ENCODE assay signal across 8 cellular contexts in the genomic region with DNA sequence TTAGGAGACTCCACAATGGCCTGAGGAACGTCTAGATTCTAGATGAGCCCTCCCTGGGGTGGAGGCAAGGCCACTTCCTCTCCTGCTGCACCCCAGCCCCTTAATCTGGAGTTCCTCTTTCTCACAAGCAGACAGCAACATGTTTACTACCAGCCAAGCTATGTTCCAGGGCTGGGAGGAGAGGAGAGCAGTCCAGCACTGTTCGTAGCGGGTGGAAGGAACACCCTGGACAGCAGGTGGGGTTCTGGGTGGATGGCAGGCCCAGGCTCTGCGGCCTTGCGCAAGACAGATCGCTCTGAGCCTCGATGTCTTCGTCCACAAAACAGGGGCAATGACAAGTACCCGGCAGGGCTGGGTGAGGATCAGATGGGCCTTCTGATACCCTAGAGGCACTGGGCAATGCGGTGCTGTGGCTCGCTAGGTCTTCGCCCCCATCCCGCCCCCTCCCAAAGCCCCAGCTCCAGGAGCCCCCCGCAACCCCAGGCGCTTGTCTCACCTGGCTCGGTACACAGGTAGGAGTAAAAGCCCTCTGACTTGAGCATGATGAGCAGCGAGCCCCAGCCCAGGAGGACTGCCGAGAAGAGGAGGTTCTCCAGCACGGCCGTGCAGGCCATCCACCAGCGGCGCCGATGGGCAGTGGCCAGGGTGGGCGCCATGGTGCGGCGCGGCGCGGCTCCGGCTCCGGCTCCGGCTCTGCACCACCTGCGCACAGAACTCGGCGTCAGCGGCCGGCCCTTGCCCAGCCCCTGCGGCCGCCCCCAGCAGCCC. TPM values are rescaled to one million over a fixed set of nuclear protein-coding genes. Genes with fewer than 3 reads are reported as not detected.
DNase-seq lines count a peak whose midpoint lies in the region; ATAC-seq and TF ChIP-seq lines count a peak whose summit lies in the region.

No MANE protein-coding gene starts in this region.

- WGBS in IMR-90 (ENCODE audit: extremely low coverage in 2 of 2, insufficient read length in 1 of 2), 2 experiments = 11% methylated on average over 14 of the region's 39 CpGs; no CpG with 5 or more reads in 1 of the 2 experiments
- WGBS in adipose tissue, 3 donors = 15 to 49% (median 15%) methylated on average over 23 to 39 of the region's 39 CpGs

- H4K5ac ChIP-seq in IMR-90 (ENCODE audit: low read depth, low read length) = no peak overlapping the region

- no peak overlapping the region for H3K14ac ChIP-seq in IMR-90 (replicated peaks; ENCODE audit: low read depth, low read length)

- TF ChIP-seq CTCF in CD8-positive, alpha-beta T cell (IDR thresholded peaks at IDR 0.05) = no peak
- no peak for TF ChIP-seq CTCF in IMR-90 (conservative IDR thresholded peaks at IDR 0.05; ENCODE audit: low read depth, low read length)

- TF ChIP-seq RAD21 in IMR-90 (IDR thresholded peaks at IDR 0.05; ENCODE audit: low read length) = no peak

- BruUV-seq in IMR-90 (replicated peaks; lab: Mats Ljungman, UMichigan) = no TSS peak

- H2AK5ac ChIP-seq in IMR-90 (ENCODE audit: low read depth, low read length) = no peak overlapping the region

- H3K9me3 Mint-ChIP-seq in CD8-positive, alpha-beta T cell = no peaks in the 10 kb centered on the region
- no peaks in the 10 kb centered on the region for H3K9me3 Mint-ChIP-seq in stimulated activated naive CD8-positive, alpha-beta T cell treated with anti-CD3 and anti-CD28 coated beads, Interleukin-15, amount 100 ng/mL, for 72 hours

- H3K79me1 ChIP-seq in IMR-90 (ENCODE audit: low read depth in 1 of 2, low read length in 2 of 2) = no peaks in the 10 kb centered on the region

- H3K36me3 Mint-ChIP-seq in CD8-positive, alpha-beta T cell = peaks cover 3% of the 10 kb centered on the region

- in situ Hi-C loops in IMR-90 (cut with MboI; ENCODE audit: low sequenced_read_pairs) = no loop called here

- peaks cover 20% of the 10 kb centered on the region for H3K4me1 ChIP-seq in CD8-positive, alpha-beta T cell (ENCODE audit: insufficient read depth, low read length)
- H3K4me1 ChIP-seq in IMR-90 (ENCODE audit: control insufficient read depth, insufficient read depth, low read length) = peaks cover 5% of the 10 kb centered on the region

- DNase-seq in CD8-positive, alpha-beta T cell = no peak
- DNase-seq in IMR-90 = no peak
- no peak for DNase-seq in stimulated activated naive CD8-positive, alpha-beta T cell treated with anti-CD3 and anti-CD28 coated beads, Interleukin-15, amount 100 ng/mL, for 72 hours
- DNase-seq in NCI-H2107 treated with DMSO at 0.1 percent for 48 hours (lab: John Stamatoyannopoulos, UW; ENCODE audit: unreplicated experiment) = no peak
- DNase-seq in MG63 = no peak

- H3K9ac ChIP-seq in IMR-90 (ENCODE audit: low read depth, low read length) = no peak overlapping the region

- peak overlapping the region; percentile 82 for H3K4me3 Mint-ChIP-seq in CD8-positive, alpha-beta T cell
- peak overlapping the region; percentile 66 to 99 for H3K4me3 Mint-ChIP-seq in stimulated activated naive CD8-positive, alpha-beta T cell treated with anti-CD3 and anti-CD28 coated beads, Interleukin-15, amount 100 ng/mL, for 72 hours

- H4K8ac ChIP-seq in IMR-90 (ENCODE audit: low read depth in 2 of 2, low read length in 2 of 2) = no peak overlapping the region

- intact Hi-C loops in CD8-positive, alpha-beta T cell (cut with DNase I, micrococcal nuclease) = loop anchor here in 1 of 2 experiments (5.0 kb wide), 1 partner anchor 370 kb away; no protein-coding TSS in a partner anchor
- intact Hi-C loops in IMR-90 (cut with micrococcal nuclease) = loop anchor here (5.0 kb wide), 1 partner anchor 35 kb away; no protein-coding TSS in a partner anchor

- no peak overlapping the region for H2AK9ac ChIP-seq in IMR-90 (replicated peaks; ENCODE audit: low read depth, low read length, poor library complexity)

- no peaks in the 10 kb centered on the region for H4K20me1 ChIP-seq in IMR-90 (ENCODE audit: insufficient read depth, low read length)

- no peak overlapping the region for H2BK120ac ChIP-seq in IMR-90 (ENCODE audit: low read depth, low read length)

- no peak overlapping the region for H3K18ac ChIP-seq in IMR-90 (ENCODE audit: low read depth, low read length)

- no peaks in the 10 kb centered on the region for H3K36me3 ChIP-seq in CD8-positive, alpha-beta T cell (ENCODE audit: insufficient read depth, low read length)
- H3K36me3 ChIP-seq in IMR-90 (ENCODE audit: control insufficient read depth, insufficient read depth, low read length) (no peaks in the 10 kb centered on the region), MG63 (no peaks in the 10 kb centered on the region)

- no peaks in the 10 kb centered on the region for H3K9me3 ChIP-seq in CD8-positive, alpha-beta T cell (ENCODE audit: low read length)
- H3K9me3 ChIP-seq in IMR-90 (ENCODE audit: control insufficient read depth, insufficient read depth, low read length) (no peaks in the 10 kb centered on the region), iPS-18c (ENCODE audit: control insufficient read depth, insufficient read depth, low read length) (no peaks in the 10 kb centered on the region), MG63 (no peaks in the 10 kb centered on the region)

- POLR2A ChIA-PET in CD8-positive, alpha-beta T cell (lab: Charles Lee) = interaction anchor here (1.2 to 3.6 kb wide), 3 partner anchors 9 to 89 kb away, joined by 3 to 22 read pairs (median 4); a partner anchor contains a TSS
- POLR2A ChIA-PET in IMR-90 (lab: Charles Lee; ENCODE audit: unreplicated experiment) = interaction anchor here (0.5 kb wide), 1 partner anchor 12 kb away, joined by 3 read pairs; no protein-coding TSS in a partner anchor

- no peak overlapping the region for H3K4ac ChIP-seq in IMR-90 (ENCODE audit: low read depth, low read length)

- peak overlapping the region; percentile 96 for H2AFZ ChIP-seq in IMR-90 (replicated peaks; ENCODE audit: low read length, poor library complexity)

- no peak overlapping the region for H3K56ac ChIP-seq in IMR-90 (ENCODE audit: extremely low read depth, insufficient read depth, low read length)

- CTCF ChIA-PET in CD8-positive, alpha-beta T cell (lab: Charles Lee) = interaction anchor here (0.9 to 1.0 kb wide), 2 partner anchors 21 to 263 kb away, joined by 3 read pairs; no protein-coding TSS in a partner anchor
- CTCF ChIA-PET in IMR-90 (lab: Yijun Ruan, JAX) = interaction anchor here (1.6 to 3.2 kb wide), 2 partner anchors 53 to 54 kb away, joined by 6 to 23 read pairs; no protein-coding TSS in a partner anchor

- no peak overlapping the region for H3K27ac ChIP-seq in CD8-positive, alpha-beta T cell (ENCODE audit: low read depth, low read length)
- H3K27ac ChIP-seq in IMR-90 (ENCODE audit: insufficient read depth, low read length) (no peak overlapping the region), adipose tissue (ENCODE audit: low read depth, low read length) (peak overlapping the region; percentile 76)

- H3K4me1 Mint-ChIP-seq in CD8-positive, alpha-beta T cell (ENCODE audit: low read depth) = peaks cover 19% of the 10 kb centered on the region
- peaks cover 39% of the 10 kb centered on the region for H3K4me1 Mint-ChIP-seq in stimulated activated naive CD8-positive, alpha-beta T cell treated with anti-CD3 and anti-CD28 coated beads, Interleukin-15, amount 100 ng/mL, for 72 hours

- H3K4me2 ChIP-seq in IMR-90 (ENCODE audit: low read depth, low read length) = peak overlapping the region; percentile 46

- H2BK15ac ChIP-seq in IMR-90 (ENCODE audit: low read depth, low read length) = no peak overlapping the region

- H3K27me3 Mint-ChIP-seq in CD8-positive, alpha-beta T cell (ENCODE audit: low read depth) = no peaks in the 10 kb centered on the region
- peaks cover 36% of the 10 kb centered on the region for H3K27me3 Mint-ChIP-seq in stimulated activated naive CD8-positive, alpha-beta T cell treated with anti-CD3 and anti-CD28 coated beads, Interleukin-15, amount 100 ng/mL, for 72 hours

- ATAC-seq in CD8-positive, alpha-beta T cell = no peak
- ATAC-seq in IMR-90 (ENCODE audit: low read depth) (no peak), HG02852 (IDR thresholded peaks at IDR 0.05; ENCODE audit: unreplicated experiment) (no peak)
- ATAC-seq in stimulated activated naive CD8-positive, alpha-beta T cell treated with anti-CD3 and anti-CD28 coated beads, Interleukin-15, amount 100 ng/mL, for 72 hours = no peak

- dilution Hi-C loops in IMR-90 (cut with HindIII; ENCODE audit: low sequenced_read_pairs, unreplicated experiment) = no loop called here

- no peak overlapping the region for H4K91ac ChIP-seq in IMR-90 (ENCODE audit: insufficient read depth, low read depth, low read length)

- H3K27me3 ChIP-seq in CD8-positive, alpha-beta T cell (ENCODE audit: insufficient read depth, low read length) = no peaks in the 10 kb centered on the region
- H3K27me3 ChIP-seq in IMR-90 (ENCODE audit: control insufficient read depth, insufficient read depth, low read length) (peaks cover 11% of the 10 kb centered on the region; the same call in 1 of the 2 replicates), MG63 (no peaks in the 10 kb centered on the region)

- TF ChIP-seq POLR2A in IMR-90 (IDR thresholded peaks at IDR 0.05; ENCODE audit: low read depth, low read length) = no peak

- no peak overlapping the region for H2BK20ac ChIP-seq in IMR-90 (ENCODE audit: low read depth, low read length)

- H2BK5ac ChIP-seq in IMR-90 (ENCODE audit: low read depth, low read length, poor library complexity, severe bottlenecking) = no peak overlapping the region

- peak overlapping the region; percentile 90 for H3K4me3 ChIP-seq in CD8-positive, alpha-beta T cell (ENCODE audit: low read depth, low read length)
- peak overlapping the region; percentile 71 for H3K4me3 ChIP-seq in IMR-90 (ENCODE audit: insufficient read depth, low read depth, low read length)
- H3K4me3 ChIP-seq in iPS-18c (ENCODE audit: insufficient read depth, low read depth, low read length) = peak overlapping the region; percentile 90
- H3K4me3 ChIP-seq in MG63 = no peak overlapping the region

- no peak overlapping the region for H3K23ac ChIP-seq in IMR-90 (ENCODE audit: low read depth, low read length)

- H3K27ac Mint-ChIP-seq in CD8-positive, alpha-beta T cell = peak overlapping the region; percentile 55
- H3K27ac Mint-ChIP-seq in stimulated activated naive CD8-positive, alpha-beta T cell treated with anti-CD3 and anti-CD28 coated beads, Interleukin-15, amount 100 ng/mL, for 72 hours = no peak overlapping the region

- H3K9me1 ChIP-seq in IMR-90 (ENCODE audit: insufficient read depth, low read length) = no peaks in the 10 kb centered on the region

RNA-seq across cellular contexts. Expression of a gene that starts 1.2 kb away (rescaled TPM):
- total RNA-seq in CD8-positive, alpha-beta T cell = 10 to 100 TPM in 1 of 2 experiments, 1 to 10 TPM in 1; 9.7 to 14.9 TPM
- 3.3 and 3.8 TPM in 2 replicates for total RNA-seq in IMR-90 (2012; rRNA removed)
- polyA plus RNA-seq in IMR-90 (2012; rRNA removed) = 9.0 and 10.3 TPM in 2 replicates
- 6.7 and 12.6 TPM in 2 replicates for polyA plus RNA-seq in IMR-90 (2012; cell fraction: cytosol; rRNA removed)
- polyA plus RNA-seq in IMR-90 (2012; cell fraction: nucleus; rRNA removed; ENCODE audit: low replicate concordance) = 6.9 and 14.7 TPM in 2 replicates
- 10 to 100 TPM in 1 of 3 donors, 1 to 10 TPM in 2; 5.7 to 17.0 (median 8.8) TPM for polyA plus RNA-seq in adipose tissue
- 3.9 and 8.3 TPM in 2 replicates for total RNA-seq in MG63 (2014; rRNA removed; shearing (Covaris generic); ENCODE audit: low replicate concordance)

RNA-seq across cellular contexts. Expression of a gene that starts 18.1 kb away (rescaled TPM):
- total RNA-seq in CD8-positive, alpha-beta T cell = under 1 TPM; 0.25 to 0.49 TPM
- total RNA-seq in IMR-90 (2012; rRNA removed) = 0.18 and 0.28 TPM in 2 replicates
- polyA plus RNA-seq in IMR-90 (2012; rRNA removed) = 0.34 and 0.43 TPM in 2 replicates
- polyA plus RNA-seq in IMR-90 (2012; cell fraction: cytosol; rRNA removed) = 0.13 and 0.40 TPM in 2 replicates
- polyA plus RNA-seq in IMR-90 (2012; cell fraction: nucleus; rRNA removed; ENCODE audit: low replicate concordance) = 2.4 and 4.2 TPM in 2 replicates
- polyA plus RNA-seq in adipose tissue = 10 to 100 TPM in 2 of 3 donors, 1 to 10 TPM in 1; 3.8 to 22.6 (median 19.8) TPM
- total RNA-seq in MG63 (2014; rRNA removed; shearing (Covaris generic); ENCODE audit: low replicate concordance) = not detected in 2 replicates

RNA-seq across cellular contexts. Expression of a gene that starts 22.3 kb away (rescaled TPM):
- 1 to 10 TPM; 1.1 to 1.4 TPM for total RNA-seq in CD8-positive, alpha-beta T cell
- total RNA-seq in IMR-90 (2012; rRNA removed) = 3.9 TPM in 2 replicates
- polyA plus RNA-seq in IMR-90 (2012; rRNA removed) (6.0 and 7.3 TPM in 2 replicates), adipose tissue (10 to 100 TPM; 13.6 to 29.7 (median 24.1) TPM)
- 4.0 and 6.5 TPM in 2 replicates for polyA plus RNA-seq in IMR-90 (2012; cell fraction: cytosol; rRNA removed)
- polyA plus RNA-seq in IMR-90 (2012; cell fraction: nucleus; rRNA removed; ENCODE audit: low replicate concordance) = 9.0 and 11.3 TPM in 2 replicates
- 4.6 TPM in 1 of 2 replicates, not detected in the other for total RNA-seq in MG63 (2014; rRNA removed; shearing (Covaris generic); ENCODE audit: low replicate concordance)

RNA-seq across cellular contexts. Expression of a gene that starts 57.3 kb away (rescaled TPM):
- total RNA-seq in CD8-positive, alpha-beta T cell = 100 to 1,000 TPM; 572 to 611 TPM
- 113 and 141 TPM in 2 replicates for total RNA-seq in IMR-90 (2012; rRNA removed)
- polyA plus RNA-seq in IMR-90 (2012; rRNA removed) (160 and 167 TPM in 2 replicates), adipose tissue (10 to 100 TPM; 52.0 to 86.7 (median 67.5) TPM)
- 63.5 and 106 TPM in 2 replicates for polyA plus RNA-seq in IMR-90 (2012; cell fraction: cytosol; rRNA removed)
- 249 and 303 TPM in 2 replicates for polyA plus RNA-seq in IMR-90 (2012; cell fraction: nucleus; rRNA removed; ENCODE audit: low replicate concordance)
- total RNA-seq in MG63 (2014; rRNA removed; shearing (Covaris generic); ENCODE audit: low replicate concordance) = 80.5 and 100 TPM in 2 replicates
